10 cellular contexts compared by ENCODE assay signal in the genomic region with DNA sequence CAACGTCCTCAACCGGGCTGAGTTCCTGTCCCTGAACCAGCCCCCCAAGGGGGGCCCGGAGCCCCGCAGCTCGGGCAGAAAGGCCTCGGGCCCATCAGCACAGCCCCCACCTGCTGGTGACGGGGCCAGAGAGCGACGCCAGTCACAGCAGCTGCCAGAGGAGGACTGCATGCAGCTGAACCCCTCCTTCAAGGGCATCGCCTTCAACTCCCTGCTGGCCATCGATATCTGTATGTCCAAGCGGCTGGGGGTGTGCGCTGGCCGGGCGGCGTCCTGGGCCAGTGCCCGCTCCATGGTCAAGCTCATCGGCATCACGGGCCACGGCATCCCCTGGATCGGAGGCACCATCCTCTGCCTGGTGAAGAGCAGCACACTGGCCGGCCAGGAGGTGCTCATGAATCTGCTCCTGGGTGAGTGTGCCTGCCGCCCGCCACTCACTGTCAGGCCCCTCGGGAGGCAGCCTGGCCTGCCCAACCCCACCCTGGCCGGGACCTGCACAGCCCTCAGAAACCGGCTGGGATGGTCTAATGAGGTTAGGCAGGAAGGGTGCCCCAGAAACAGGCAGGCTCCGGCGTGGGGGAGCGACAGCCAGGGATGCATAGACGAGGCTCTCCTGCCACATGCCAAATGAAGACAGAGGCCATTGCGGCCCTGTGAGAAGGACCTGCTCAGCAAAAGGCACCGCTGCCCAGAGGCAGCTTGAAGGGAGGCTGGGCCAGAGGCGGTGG. TPM values are rescaled to one million over a fixed set of nuclear protein-coding genes. Genes with fewer than 3 reads are reported as not detected.
DNase-seq lines count a peak whose midpoint lies in the region; ATAC-seq and TF ChIP-seq lines count a peak whose summit lies in the region.
"Had no signal": no experiment of that assay in that cellular context is flagged by ENCODE, and none has a peak within 500 bp of the region (broad histone marks: within the 10 kb centered on the region; RNA-seq: fewer than 3 reads in every experiment).

No MANE protein-coding gene starts in this region.

- H3K4me3 ChIP-seq in DOHH2 (ENCODE audit: low read length) (no peak overlapping the region), astrocyte of the cerebellum (ENCODE audit: low read depth, low read length) (peak overlapping the region; percentile 41), sigmoid colon (peak overlapping the region; percentile 49 to 60 (median 54))

- H4K20me1 ChIP-seq in DOHH2 (ENCODE audit: control insufficient read depth, insufficient read depth, low read depth, low read length) = no peaks in the 10 kb centered on the region

- H3K9me3 ChIP-seq in DOHH2 (ENCODE audit: control insufficient read depth, insufficient read depth, low read length) (no peaks in the 10 kb centered on the region), sigmoid colon (no peaks in the 10 kb centered on the region)

- no peaks in the 10 kb centered on the region for H3K36me3 ChIP-seq in DOHH2 (ENCODE audit: control insufficient read depth, low read length)
- no peaks in the 10 kb centered on the region for H3K36me3 ChIP-seq in sigmoid colon

- TF ChIP-seq POLR2A in sigmoid colon (IDR thresholded peaks at IDR 0.05) = no peak

- H3K9me2 ChIP-seq in DOHH2 (replicated peaks; ENCODE audit: control insufficient read depth, low read length) = no peaks in the 10 kb centered on the region

- 82 to 83% methylated on average over 34 of the region's 34 CpGs for WGBS in sigmoid colon, 2 donors

- TF ChIP-seq CTCF in DOHH2 (IDR thresholded peaks at IDR 0.05; ENCODE audit: low read depth, low read length, poor library complexity, severe bottlenecking) (no peak), astrocyte of the cerebellum (IDR thresholded peaks at IDR 0.05; ENCODE audit: low read depth, low read length, missing control alignments) (no peak), sigmoid colon (IDR thresholded peaks at IDR 0.05) (no peak)

- peak; percentile 18 for ATAC-seq in left ventricle myocardium superior
- ATAC-seq in GM18498 (IDR thresholded peaks at IDR 0.05; ENCODE audit: unreplicated experiment) = no peak

- DNase-seq in astrocyte of the cerebellum (ENCODE audit: low read depth) = no peak
- peak; percentile 58 for DNase-seq in left ventricle myocardium superior
- DNase-seq in sigmoid colon = no peak
- DNase-seq in NK-92 (lab: John Stamatoyannopoulos, UW; ENCODE audit: unreplicated experiment) = no peak
- DNase-seq in GM03348 (ENCODE audit: low spot score) = no peak
- no peak for DNase-seq in NCI-H526 treated with DMSO at 0.1 percent for 48 hours (lab: John Stamatoyannopoulos, UW)
- DNase-seq: activated CD8-positive, alpha-beta memory T cell treated with anti-CD3 and anti-CD28 coated beads for 24 hours; KG1 had no signal

- intact Hi-C loops in left ventricle myocardium superior (cut with micrococcal nuclease) (no loop called here), sigmoid colon (cut with DNase I) (loop anchor here (5.0 kb wide), 1 partner anchor 63 kb away; no protein-coding TSS in a partner anchor)

- TF ChIP-seq EP300 in sigmoid colon (IDR thresholded peaks at IDR 0.05) = no peak

- no peaks in the 10 kb centered on the region for H3K79me2 ChIP-seq in DOHH2 (ENCODE audit: control insufficient read depth, low read length)

- H3K27ac ChIP-seq in DOHH2 (ENCODE audit: low read depth, low read length) (no peak overlapping the region), sigmoid colon (peak overlapping the region; percentile 69 to 77 (median 74))

- H3K27me3 ChIP-seq in DOHH2 (ENCODE audit: control insufficient read depth, low read length) = no peaks in the 10 kb centered on the region
- H3K27me3 ChIP-seq in sigmoid colon = no peaks in the 10 kb centered on the region

- H3K4me2 ChIP-seq in DOHH2 (ENCODE audit: low read length) = peak overlapping the region; percentile 30

- in situ Hi-C loops in astrocyte of the cerebellum (cut with HindIII; ENCODE audit: low sequenced_read_pairs) = no loop called here

- H3K4me1 ChIP-seq in DOHH2 (ENCODE audit: control insufficient read depth, low read length) (peaks cover 5% of the 10 kb centered on the region; the same call in 1 of the 2 replicates), sigmoid colon (peaks cover 0 to 24% (median 18%) of the 10 kb centered on the region in 4 donors)

- H3F3A ChIP-seq in DOHH2 (ENCODE audit: control insufficient read depth, insufficient read depth) = no peaks in the 10 kb centered on the region

RNA-seq across cellular contexts. Expression of gene PLPP7, which starts 0.7 kb away (rescaled TPM):
- 127 TPM for total RNA-seq in left ventricle myocardium superior
- 10 to 100 TPM; 14.3 to 31.9 (median 16.8) TPM for total RNA-seq in sigmoid colon
- polyA plus RNA-seq in sigmoid colon = 1 to 10 TPM in 2 of 3 donors, under 1 TPM in 1; 0.46 to 1.8 (median 1.5) TPM

RNA-seq across cellular contexts. Expression of gene FAM78A, which starts 13.9 kb away (rescaled TPM):
- total RNA-seq in left ventricle myocardium superior = 69.1 TPM
- total RNA-seq in sigmoid colon = 1 to 10 TPM; 1.2 to 3.0 (median 2.2) TPM
- polyA plus RNA-seq in sigmoid colon = 10 to 100 TPM in 1 of 3 donors, 1 to 10 TPM in 1, under 1 TPM in 1; 0.60 to 11.9 (median 1.4) TPM

Comparison
In these comparisons a context has a peak if more than half of its experiments do, and no peak if none do; other contexts are left out.
1. RNA of gene FAM78A, which starts 13.9 kb away (total RNA-seq): 69.1 TPM in left ventricle myocardium superior (single experiment); 1.2 to 3.0 TPM in sigmoid colon; every median in the first group is over 10 times any median in the second.